ENCODE assay signal across 8 cellular contexts in genomic region chr11:129143335-129143734, GRCh38. TPM values are rescaled to one million over a fixed set of nuclear protein-coding genes. Genes with fewer than 3 reads are reported as not detected.
DNase-seq lines count a peak whose midpoint lies in the region; ATAC-seq and TF ChIP-seq lines count a peak whose summit lies in the region.

No MANE protein-coding gene starts in this region.

- no peaks in the 10 kb centered on the region for H3K9me2 ChIP-seq in OCI-LY7 (ENCODE audit: insufficient read depth, low read length)

- POLR2A ChIA-PET in OCI-LY7 (lab: Charles Lee): interaction anchor here (0.8 kb wide), 1 partner anchor 9 kb away, joined by 3 read pairs; no protein-coding TSS in a partner anchor

- H3K79me2 ChIP-seq in OCI-LY7 (ENCODE audit: insufficient read depth, low read depth, low read length): no peaks in the 10 kb centered on the region

- H4K20me1 ChIP-seq in OCI-LY7 (ENCODE audit: insufficient read depth, low read length): no peaks in the 10 kb centered on the region

- CTCF ChIA-PET in OCI-LY7 (lab: Charles Lee; ENCODE audit: unreplicated experiment): no interaction called here

- H2AFZ ChIP-seq in OCI-LY7 (ENCODE audit: low read length): no peak overlapping the region

- ATAC-seq in Right ventricle myocardium superior (ENCODE audit: poor library complexity): peak; percentile 93
- no peak for ATAC-seq in HG02588 (IDR thresholded peaks at IDR 0.05; ENCODE audit: unreplicated experiment)
- no peak for ATAC-seq in HG03175 (IDR thresholded peaks at IDR 0.05; ENCODE audit: unreplicated experiment)

- H3K27ac ChIP-seq in OCI-LY7 (ENCODE audit: low read depth, low read length, poor library complexity, severe bottlenecking): no peak overlapping the region

- no peaks in the 10 kb centered on the region for H3K4me1 ChIP-seq in OCI-LY7 (ENCODE audit: insufficient read depth, low read length, poor library complexity, severe bottlenecking)

- DNase-seq in GM04504 (ENCODE audit: low read depth) (peak; percentile 96), T1000 (lab: John Stamatoyannopoulos, UW) (peak; percentile 71), Right ventricle myocardium superior (peak; percentile 81), retina (peak; percentile 2), OCI-LY7 (ENCODE audit: low spot score) (no peak), NAMALWA (ENCODE audit: low spot score) (no peak)

- no peaks in the 10 kb centered on the region for H3K9me3 ChIP-seq in OCI-LY7 (ENCODE audit: low read length)

- no peak overlapping the region for H3K4me2 ChIP-seq in OCI-LY7 (ENCODE audit: low read length)

- H3K36me3 ChIP-seq in OCI-LY7 (ENCODE audit: insufficient read depth, low read length): no peaks in the 10 kb centered on the region

- no peak overlapping the region for H3K4me3 ChIP-seq in OCI-LY7 (ENCODE audit: low read depth, low read length, poor library complexity, severe bottlenecking)

- intact Hi-C loops in Right ventricle myocardium superior (cut with DNase I) (no loop called here), OCI-LY7 (cut with micrococcal nuclease; ENCODE audit: unreplicated experiment) (no loop called here)

- BruUV-seq in OCI-LY7 (replicated peaks; lab: Mats Ljungman, UMichigan): no TSS peak

- TF ChIP-seq CTCF in OCI-LY7 (conservative IDR thresholded peaks at IDR 0.05; ENCODE audit: low read length): no peak

RNA-seq across cellular contexts. Expression of gene ARHGAP32, which starts 48.8 kb away (rescaled TPM):
- 5.7 TPM for total RNA-seq in Right ventricle myocardium superior
- not detected in 2 replicates for total RNA-seq in OCI-LY7 (2014; rRNA removed; shearing (Covaris generic))
- total RNA-seq in OCI-LY7 (2022): not detected in 2 replicates

Comparison
In these comparisons a context has a peak if more than half of its experiments do, and no peak if none do; other contexts are left out.
1. DNase-seq: peak in GM04504 (single experiment), T1000 (single experiment), Right ventricle myocardium superior (single experiment) and retina (single experiment); none in OCI-LY7 (single experiment) and NAMALWA (single experiment).